ENCODE assay signal across 27 cellular contexts in genomic region chr6:168628732-168629245, GRCh38.
"Had no signal": no experiment of that assay in that cellular context is flagged by ENCODE, and none has a peak within 500 bp of the region (broad histone marks: within the 10 kb centered on the region; RNA-seq: fewer than 3 reads in every experiment).

No MANE protein-coding gene starts in this region.

- H3K36me3 ChIP-seq: gastrocnemius medialis, left lung, neural progenitor cell, prostate gland, right atrium auricular region, upper lobe of right lung, vagina had no signal

- DNase-seq: cerebellar nuclear complex; cortex of kidney; foreskin fibroblast; gastrocnemius medialis; heart left ventricle; kidney; left cardiac atrium; mesenchymal stem cell; mucosa of descending colon; naive B cell; nucleus accumbens; stimulated activated CD4-positive, alpha-beta T cell treated with anti-CD3 and anti-CD28 coated beads, Interleukin-15, amount 100 ng/mL, for 24 hours; stimulated activated CD4-positive, alpha-beta T cell treated with anti-CD3 and anti-CD28 coated beads, Interleukin-2, amount 100 ng/mL, for 48 hours; stimulated activated naive CD4-positive, alpha-beta T cell; stimulated activated naive CD8-positive, alpha-beta T cell treated with anti-CD3 and anti-CD28 coated beads, Interleukin-15, amount 100 ng/mL, for 72 hours; substantia nigra; testis; tibial artery; upper lobe of right lung had no signal

- H3K27ac ChIP-seq: gastrocnemius medialis, heart left ventricle, hepatocyte, left lung, neural progenitor cell, right atrium auricular region, skin epidermis, testis, tibial artery, upper lobe of right lung, vagina had no signal

- H3K4me3 ChIP-seq: gastrocnemius medialis, heart left ventricle, hepatocyte, left lung, mucosa of descending colon, neural progenitor cell, prostate gland, right atrium auricular region, skin epidermis, testis, tibial artery, upper lobe of right lung, vagina had no signal

- H3K4me1 ChIP-seq: gastrocnemius medialis, heart left ventricle, left lung, neural progenitor cell, prostate gland, right atrium auricular region, testis, tibial artery, upper lobe of right lung, vagina had no signal

- H3K27me3 ChIP-seq: gastrocnemius medialis, heart left ventricle, hepatocyte, neural progenitor cell, right atrium auricular region, testis, tibial artery, upper lobe of right lung, vagina had no signal

- H3K9me3 ChIP-seq: gastrocnemius medialis, heart left ventricle, mucosa of descending colon, prostate gland, right atrium auricular region, testis, tibial artery, upper lobe of right lung, vagina had no signal

- ATAC-seq: gastrocnemius medialis; left cardiac atrium; left lung; mucosa of descending colon; natural killer cell treated with Interleukin-12 subunit alpha and Interleukin-12 subunit beta and Interleukin-15 and Interleukin-18, amount 100 ng/mL, for 72 hours; stimulated activated naive CD8-positive, alpha-beta T cell treated with anti-CD3 and anti-CD28 coated beads, Interleukin-15, amount 100 ng/mL, for 72 hours; upper lobe of right lung had no signal

- FAIRE-seq: kidney had no signal
